12 cellular contexts compared by ENCODE assay signal in genomic region chr20:14568225-14568624, GRCh38.
"Had no signal": no experiment of that assay in that cellular context is flagged by ENCODE, and none has a peak within 500 bp of the region (broad histone marks: within the 10 kb centered on the region; RNA-seq: fewer than 3 reads in every experiment).

No MANE protein-coding gene starts in this region.

- H3K27ac ChIP-seq: gastrocnemius medialis, suprapubic skin had no signal

- H3K27me3 ChIP-seq: gastrocnemius medialis, suprapubic skin had no signal

- ATAC-seq: gastrocnemius medialis; naive thymus-derived CD8-positive, alpha-beta T cell; stimulated activated naive CD8-positive, alpha-beta T cell treated with anti-CD3 and anti-CD28 coated beads, Interleukin-15, Interleukin-2, amounts not matched to agents 100 U/mL and 50 U/mL, for 24 hours had no signal

- H3K9me3 ChIP-seq: gastrocnemius medialis had no signal

- H3K4me3 ChIP-seq: gastrocnemius medialis, suprapubic skin had no signal

- H3K36me3 ChIP-seq: gastrocnemius medialis, suprapubic skin had no signal

- H3K4me1 ChIP-seq: gastrocnemius medialis, suprapubic skin had no signal

- DNase-seq: activated naive CD4-positive, alpha-beta T cell treated with anti-CD3 and anti-CD28 coated beads, Interleukin-2, amount 50 U/mL, for 16 hours; activated T-cell treated with anti-CD3 and anti-CD28 coated beads, Interleukin-2, amount 50 U/mL, for 1 hour; effector CD4-positive, alpha-beta T cell; gastrocnemius medialis; kidney glomerular epithelial cell; naive thymus-derived CD8-positive, alpha-beta T cell; occipital lobe; stimulated activated CD4-positive, alpha-beta T cell treated with anti-CD3 and anti-CD28 coated beads, Interleukin-4, amount 100 ng/mL, for 1 hour; stimulated activated CD8-positive, alpha-beta memory T cell treated with anti-CD3 and anti-CD28 coated beads, Interleukin-4, amount 100 ng/mL, for 48 hours; stimulated activated naive CD8-positive, alpha-beta T cell treated with anti-CD3 and anti-CD28 coated beads, Interleukin-15, Interleukin-2, amounts not matched to agents 100 U/mL and 50 U/mL, for 24 hours; T-helper 2 cell had no signal
